1 cellular context compared by ENCODE assay signal in the genomic region with DNA sequence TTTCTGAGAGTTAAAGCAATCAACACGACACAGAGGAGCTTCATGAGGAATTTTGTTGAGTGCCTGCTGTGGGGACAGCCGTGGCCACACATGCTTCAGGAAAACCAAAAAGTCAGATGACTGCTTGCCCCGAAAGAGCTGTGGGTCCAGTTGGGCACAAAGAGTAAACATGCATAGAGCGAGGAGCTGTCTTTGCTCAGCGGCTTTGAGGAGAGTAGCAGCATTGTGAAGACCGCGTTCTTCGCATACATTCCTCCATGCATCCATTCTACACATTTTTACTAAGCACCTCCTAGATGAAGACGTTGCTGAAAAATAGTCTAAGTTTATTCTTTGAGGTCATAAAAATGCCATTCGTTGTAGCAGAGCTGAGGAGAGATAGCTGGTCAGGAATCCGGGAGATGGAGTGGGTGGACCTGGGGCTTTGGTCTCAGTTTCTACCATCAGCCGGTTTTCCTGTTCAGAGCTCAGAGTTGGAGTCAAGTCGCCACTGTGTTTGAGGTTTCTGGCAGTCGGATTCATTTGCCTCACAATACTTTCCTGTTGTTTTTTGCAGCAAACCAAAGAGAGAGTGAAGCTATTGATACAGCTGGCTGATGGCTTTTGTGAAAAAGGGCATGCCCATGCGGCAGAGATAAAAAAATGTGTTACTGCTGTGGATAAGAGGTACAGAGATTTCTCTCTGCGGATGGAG.
TF ChIP-seq lines count a peak whose summit lies in the region.

No MANE protein-coding gene starts in this region.

TF ChIP-seq in H1, 55 proteins besides CTCF, POLR2A, EP300 and RAD21 (continued from another document):
- TF ChIP-seq, protein P1, sequence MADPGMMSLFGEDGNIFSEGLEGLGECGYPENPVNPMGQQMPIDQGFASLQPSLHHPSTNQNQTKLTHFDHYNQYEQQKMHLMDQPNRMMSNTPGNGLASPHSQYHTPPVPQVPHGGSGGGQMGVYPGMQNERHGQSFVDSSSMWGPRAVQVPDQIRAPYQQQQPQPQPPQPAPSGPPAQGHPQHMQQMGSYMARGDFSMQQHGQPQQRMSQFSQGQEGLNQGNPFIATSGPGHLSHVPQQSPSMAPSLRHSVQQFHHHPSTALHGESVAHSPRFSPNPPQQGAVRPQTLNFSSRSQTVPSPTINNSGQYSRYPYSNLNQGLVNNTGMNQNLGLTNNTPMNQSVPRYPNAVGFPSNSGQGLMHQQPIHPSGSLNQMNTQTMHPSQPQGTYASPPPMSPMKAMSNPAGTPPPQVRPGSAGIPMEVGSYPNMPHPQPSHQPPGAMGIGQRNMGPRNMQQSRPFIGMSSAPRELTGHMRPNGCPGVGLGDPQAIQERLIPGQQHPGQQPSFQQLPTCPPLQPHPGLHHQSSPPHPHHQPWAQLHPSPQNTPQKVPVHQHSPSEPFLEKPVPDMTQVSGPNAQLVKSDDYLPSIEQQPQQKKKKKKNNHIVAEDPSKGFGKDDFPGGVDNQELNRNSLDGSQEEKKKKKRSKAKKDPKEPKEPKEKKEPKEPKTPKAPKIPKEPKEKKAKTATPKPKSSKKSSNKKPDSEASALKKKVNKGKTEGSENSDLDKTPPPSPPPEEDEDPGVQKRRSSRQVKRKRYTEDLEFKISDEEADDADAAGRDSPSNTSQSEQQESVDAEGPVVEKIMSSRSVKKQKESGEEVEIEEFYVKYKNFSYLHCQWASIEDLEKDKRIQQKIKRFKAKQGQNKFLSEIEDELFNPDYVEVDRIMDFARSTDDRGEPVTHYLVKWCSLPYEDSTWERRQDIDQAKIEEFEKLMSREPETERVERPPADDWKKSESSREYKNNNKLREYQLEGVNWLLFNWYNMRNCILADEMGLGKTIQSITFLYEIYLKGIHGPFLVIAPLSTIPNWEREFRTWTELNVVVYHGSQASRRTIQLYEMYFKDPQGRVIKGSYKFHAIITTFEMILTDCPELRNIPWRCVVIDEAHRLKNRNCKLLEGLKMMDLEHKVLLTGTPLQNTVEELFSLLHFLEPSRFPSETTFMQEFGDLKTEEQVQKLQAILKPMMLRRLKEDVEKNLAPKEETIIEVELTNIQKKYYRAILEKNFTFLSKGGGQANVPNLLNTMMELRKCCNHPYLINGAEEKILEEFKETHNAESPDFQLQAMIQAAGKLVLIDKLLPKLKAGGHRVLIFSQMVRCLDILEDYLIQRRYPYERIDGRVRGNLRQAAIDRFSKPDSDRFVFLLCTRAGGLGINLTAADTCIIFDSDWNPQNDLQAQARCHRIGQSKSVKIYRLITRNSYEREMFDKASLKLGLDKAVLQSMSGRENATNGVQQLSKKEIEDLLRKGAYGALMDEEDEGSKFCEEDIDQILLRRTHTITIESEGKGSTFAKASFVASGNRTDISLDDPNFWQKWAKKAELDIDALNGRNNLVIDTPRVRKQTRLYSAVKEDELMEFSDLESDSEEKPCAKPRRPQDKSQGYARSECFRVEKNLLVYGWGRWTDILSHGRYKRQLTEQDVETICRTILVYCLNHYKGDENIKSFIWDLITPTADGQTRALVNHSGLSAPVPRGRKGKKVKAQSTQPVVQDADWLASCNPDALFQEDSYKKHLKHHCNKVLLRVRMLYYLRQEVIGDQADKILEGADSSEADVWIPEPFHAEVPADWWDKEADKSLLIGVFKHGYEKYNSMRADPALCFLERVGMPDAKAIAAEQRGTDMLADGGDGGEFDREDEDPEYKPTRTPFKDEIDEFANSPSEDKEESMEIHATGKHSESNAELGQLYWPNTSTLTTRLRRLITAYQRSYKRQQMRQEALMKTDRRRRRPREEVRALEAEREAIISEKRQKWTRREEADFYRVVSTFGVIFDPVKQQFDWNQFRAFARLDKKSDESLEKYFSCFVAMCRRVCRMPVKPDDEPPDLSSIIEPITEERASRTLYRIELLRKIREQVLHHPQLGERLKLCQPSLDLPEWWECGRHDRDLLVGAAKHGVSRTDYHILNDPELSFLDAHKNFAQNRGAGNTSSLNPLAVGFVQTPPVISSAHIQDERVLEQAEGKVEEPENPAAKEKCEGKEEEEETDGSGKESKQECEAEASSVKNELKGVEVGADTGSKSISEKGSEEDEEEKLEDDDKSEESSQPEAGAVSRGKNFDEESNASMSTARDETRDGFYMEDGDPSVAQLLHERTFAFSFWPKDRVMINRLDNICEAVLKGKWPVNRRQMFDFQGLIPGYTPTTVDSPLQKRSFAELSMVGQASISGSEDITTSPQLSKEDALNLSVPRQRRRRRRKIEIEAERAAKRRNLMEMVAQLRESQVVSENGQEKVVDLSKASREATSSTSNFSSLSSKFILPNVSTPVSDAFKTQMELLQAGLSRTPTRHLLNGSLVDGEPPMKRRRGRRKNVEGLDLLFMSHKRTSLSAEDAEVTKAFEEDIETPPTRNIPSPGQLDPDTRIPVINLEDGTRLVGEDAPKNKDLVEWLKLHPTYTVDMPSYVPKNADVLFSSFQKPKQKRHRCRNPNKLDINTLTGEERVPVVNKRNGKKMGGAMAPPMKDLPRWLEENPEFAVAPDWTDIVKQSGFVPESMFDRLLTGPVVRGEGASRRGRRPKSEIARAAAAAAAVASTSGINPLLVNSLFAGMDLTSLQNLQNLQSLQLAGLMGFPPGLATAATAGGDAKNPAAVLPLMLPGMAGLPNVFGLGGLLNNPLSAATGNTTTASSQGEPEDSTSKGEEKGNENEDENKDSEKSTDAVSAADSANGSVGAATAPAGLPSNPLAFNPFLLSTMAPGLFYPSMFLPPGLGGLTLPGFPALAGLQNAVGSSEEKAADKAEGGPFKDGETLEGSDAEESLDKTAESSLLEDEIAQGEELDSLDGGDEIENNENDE (IDR thresholded peaks at IDR 0.05; ENCODE audit: insufficient replicate concordance, low read length), result no peak
- no peak for TF ChIP-seq KDM4A (IDR thresholded peaks at IDR 0.05; ENCODE audit: low read depth, low read length, severe bottlenecking)
- no peak for TF ChIP-seq MAX (IDR thresholded peaks at IDR 0.05)
- no peak for TF ChIP-seq HDAC6 (IDR thresholded peaks at IDR 0.05; ENCODE audit: low read depth, low read length)
- no peak for TF ChIP-seq KDM5A (IDR thresholded peaks at IDR 0.05; ENCODE audit: low read length)
- no peak for TF ChIP-seq ZNF274 (IDR thresholded peaks at IDR 0.05; ENCODE audit: borderline replicate concordance, extremely low read depth, low read length)
- TF ChIP-seq SIRT6 (IDR thresholded peaks at IDR 0.05; ENCODE audit: low read length), result no peak
- TF ChIP-seq TCF12 (IDR thresholded peaks at IDR 0.05; ENCODE audit: low read depth, low read length), result no peak
- no peak for TF ChIP-seq JUN (IDR thresholded peaks at IDR 0.05; ENCODE audit: low read depth, low read length)
- TF ChIP-seq SIX5 (IDR thresholded peaks at IDR 0.05; ENCODE audit: low read depth, low read length), result no peak
- no peak for TF ChIP-seq BCL11A (IDR thresholded peaks at IDR 0.05; ENCODE audit: low read depth in 2 of 2, low read length in 2 of 2)
